In genomic region chr3:183907176-183907575, GRCh38 we compare ENCODE assay signal across 20 cellular contexts. TPM values are rescaled to one million over a fixed set of nuclear protein-coding genes. Genes with fewer than 3 reads are reported as not detected.
DNase-seq lines count a peak whose midpoint lies in the region; TF ChIP-seq lines count a peak whose summit lies in the region.
"Had no signal": no experiment of that assay in that cellular context is flagged by ENCODE, and none has a peak within 500 bp of the region (broad histone marks: within the 10 kb centered on the region; RNA-seq: fewer than 3 reads in every experiment).

No MANE protein-coding gene starts in this region.

- H3K27ac ChIP-seq in H9 (ENCODE audit: insufficient read length, low read depth, low read length) (no peak overlapping the region), endodermal cell (ENCODE audit: low read depth, low read length) (no peak overlapping the region), osteoblast (ENCODE audit: low read depth, low read length) (no peak overlapping the region)
- H3K27ac ChIP-seq: 22Rv1, BLaER1 had no signal

- H3K9me3 ChIP-seq in H9 (ENCODE audit: control insufficient read depth, low read depth, low read length), result no peaks in the 10 kb centered on the region
- no peaks in the 10 kb centered on the region for H3K9me3 ChIP-seq in endodermal cell (ENCODE audit: control insufficient read depth, low read length)
- no peaks in the 10 kb centered on the region for H3K9me3 ChIP-seq in osteoblast (ENCODE audit: low read depth, low read length)
- H3K9me3 ChIP-seq: BLaER1 had no signal

- H3K4me3 ChIP-seq in endodermal cell (ENCODE audit: low read length) (no peak overlapping the region), osteoblast (ENCODE audit: insufficient read depth, low read length) (no peak overlapping the region)
- H3K4me3 ChIP-seq: BLaER1, GM12878 had no signal

- peaks cover 2% of the 10 kb centered on the region for H3K27me3 Mint-ChIP-seq in activated CD4-positive, alpha-beta T cell treated with anti-CD3 and anti-CD28 coated beads, Interleukin-2, amount 10 ng/mL, durations not matched to agents 24 days and 14 days
- no peaks in the 10 kb centered on the region; the same call in 1 of the 2 replicates for H3K27me3 Mint-ChIP-seq in H9 (ENCODE audit: low read depth)
- peaks cover 65% of the 10 kb centered on the region for H3K27me3 Mint-ChIP-seq in endodermal cell (ENCODE audit: insufficient read depth)
- H3K27me3 Mint-ChIP-seq: CD4-positive, alpha-beta T cell had no signal

- H3K18ac ChIP-seq in H9 (ENCODE audit: insufficient read length, low read depth, low read length), result no peak overlapping the region

- no peak overlapping the region for H3T11ph ChIP-seq in H9 (ENCODE audit: low read length)

- H2BK5ac ChIP-seq in H9 (ENCODE audit: insufficient read length, low read length), result no peak overlapping the region

- no peak overlapping the region for H3K4me3 Mint-ChIP-seq in activated CD4-positive, alpha-beta T cell treated with anti-CD3 and anti-CD28 coated beads, Interleukin-2, amount 10 ng/mL, durations not matched to agents 24 days and 14 days
- H3K4me3 Mint-ChIP-seq in H9 (no peak overlapping the region; a peak in 1 of 5 replicates), endodermal cell (no peak overlapping the region)
- H3K4me3 Mint-ChIP-seq: B cell; CD14-positive monocyte; CD4-positive, alpha-beta T cell; CD8-positive, alpha-beta memory T cell had no signal

- no peak overlapping the region for H2BK15ac ChIP-seq in H9 (ENCODE audit: low read depth, low read length)

- H3K4ac ChIP-seq in H9 (ENCODE audit: low read depth, low read length), result no peak overlapping the region

- H3K27me3 ChIP-seq in H9 (ENCODE audit: insufficient read depth, low read length), result no peaks in the 10 kb centered on the region
- H3K27me3 ChIP-seq in endodermal cell (ENCODE audit: control insufficient read depth, insufficient read depth, low read length, poor library complexity, severe bottlenecking), result peaks cover 52% of the 10 kb centered on the region
- peaks cover 5% of the 10 kb centered on the region for H3K27me3 ChIP-seq in osteoblast (ENCODE audit: insufficient read depth, low read length)
- H3K27me3 ChIP-seq: BLaER1 had no signal

- no CpG with 5 or more reads among the region's 6 CpGs for whole genome bisulfite sequencing in H9 (ENCODE audit: extremely low coverage, insufficient read length, low lambda C conversion rate)
- WGBS in endodermal cell (ENCODE audit: insufficient coverage in 1 of 2, insufficient read length in 1 of 2), 2 experiments, result 74 to 100% methylated on average over 1 to 6 of the region's 6 CpGs

- peak overlapping the region; percentile 5 for H3K27ac Mint-ChIP-seq in activated CD4-positive, alpha-beta T cell treated with anti-CD3 and anti-CD28 coated beads, Interleukin-2, amount 10 ng/mL, durations not matched to agents 24 days and 14 days
- peak overlapping the region in 2 of 3 experiments; percentile 36 to 38; a peak in 5 of 7 replicates for H3K27ac Mint-ChIP-seq in H9
- no peak overlapping the region for H3K27ac Mint-ChIP-seq in endodermal cell
- H3K27ac Mint-ChIP-seq: B cell; CD14-positive monocyte; CD4-positive, alpha-beta T cell; CD8-positive, alpha-beta memory T cell had no signal

- in situ Hi-C loops in GM13976 (cut with MboI; ENCODE audit: low sequenced_read_pairs, unreplicated experiment), result loop anchor here (10.0 kb wide), 1 partner anchor 108 kb away; the partner anchor contains the start of gene ABCC5

- no peak for TF ChIP-seq CTCF in H9 (conservative IDR thresholded peaks at IDR 0.05)
- TF ChIP-seq CTCF in endodermal cell (conservative IDR thresholded peaks at IDR 0.05), result no peak
- TF ChIP-seq CTCF in osteoblast (IDR thresholded peaks at IDR 0.05; ENCODE audit: extremely low read depth, low read depth, low read length), result no peak
- TF ChIP-seq CTCF in GM13976 (IDR thresholded peaks at IDR 0.05; ENCODE audit: borderline replicate concordance, control extremely low read depth, extremely low read depth, insufficient read depth, missing control alignments), result no peak

- H3K79me2 ChIP-seq in H9 (ENCODE audit: insufficient read depth, low read length) (no peaks in the 10 kb centered on the region), osteoblast (ENCODE audit: insufficient read depth, low read length) (no peaks in the 10 kb centered on the region)

- no peak overlapping the region for H2AFZ ChIP-seq in H9 (ENCODE audit: low read length)
- H2AFZ ChIP-seq in osteoblast (ENCODE audit: low read length), result no peak overlapping the region

- H2AK5ac ChIP-seq in H9 (ENCODE audit: insufficient read length, low read length), result no peak overlapping the region

- no peak overlapping the region for H2BK120ac ChIP-seq in H9 (ENCODE audit: low read depth, low read length, poor library complexity, severe bottlenecking)

- H3K36me3 Mint-ChIP-seq in activated CD4-positive, alpha-beta T cell treated with anti-CD3 and anti-CD28 coated beads, Interleukin-2, amount 10 ng/mL, durations not matched to agents 24 days and 14 days (ENCODE audit: low read depth), result no peaks in the 10 kb centered on the region
- no peaks in the 10 kb centered on the region; a peak in 1 of 7 replicates for H3K36me3 Mint-ChIP-seq in H9 (ENCODE audit: insufficient read depth in 1 of 3, low read depth in 3 of 3)
- no peaks in the 10 kb centered on the region for H3K36me3 Mint-ChIP-seq in endodermal cell (ENCODE audit: low read depth)
- H3K36me3 Mint-ChIP-seq: CD14-positive monocyte; CD8-positive, alpha-beta memory T cell had no signal

- H3K23me2 ChIP-seq in H9 (ENCODE audit: insufficient read length, low read depth, low read length, poor library complexity, severe bottlenecking), result no peaks in the 10 kb centered on the region

- no peaks in the 10 kb centered on the region for H3K9me3 Mint-ChIP-seq in activated CD4-positive, alpha-beta T cell treated with anti-CD3 and anti-CD28 coated beads, Interleukin-2, amount 10 ng/mL, durations not matched to agents 24 days and 14 days
- H3K9me3 Mint-ChIP-seq in H9 (no peaks in the 10 kb centered on the region), endodermal cell (no peaks in the 10 kb centered on the region)
- H3K9me3 Mint-ChIP-seq: CD14-positive monocyte; CD4-positive, alpha-beta T cell; CD8-positive, alpha-beta memory T cell had no signal

- H4K5ac ChIP-seq in H9 (ENCODE audit: insufficient read length, low read depth, low read length), result no peak overlapping the region

- H2BK20ac ChIP-seq in H9 (ENCODE audit: low read depth, low read length, poor library complexity, severe bottlenecking), result no peak overlapping the region

- H3K9ac ChIP-seq in H9 (ENCODE audit: extremely low read depth, insufficient read length, low read length), result no peak overlapping the region
- H3K9ac ChIP-seq in endodermal cell (ENCODE audit: extremely low read depth, low read length, poor library complexity, severe bottlenecking), result no peak overlapping the region
- H3K9ac ChIP-seq: BLaER1 had no signal

- H3K36me3 ChIP-seq in endodermal cell (ENCODE audit: control insufficient read depth, insufficient read depth, low read length) (no peaks in the 10 kb centered on the region), osteoblast (ENCODE audit: insufficient read depth, low read length) (no peaks in the 10 kb centered on the region)
- H3K36me3 ChIP-seq: BLaER1 had no signal

- H3K4me2 ChIP-seq in H9 (ENCODE audit: insufficient read depth, insufficient read length, low read length) (no peak overlapping the region), osteoblast (ENCODE audit: insufficient read depth, low read length) (no peak overlapping the region)
- H3K4me2 ChIP-seq: BLaER1 had no signal

- H4K91ac ChIP-seq in H9 (ENCODE audit: insufficient read length, low read depth, low read length), result no peak overlapping the region

- no peak for DNase-seq in activated CD4-positive, alpha-beta T cell treated with anti-CD3 and anti-CD28 coated beads, Interleukin-2, amount 10 ng/mL, durations not matched to agents 24 days and 14 days
- no peak for DNase-seq in activated CD4-positive, alpha-beta T cell treated with anti-CD3 and anti-CD28 coated beads for 48 hours
- DNase-seq in H9 (peak; percentile 40), endodermal cell (peak; percentile 73), osteoblast (ENCODE audit: insufficient read length, low spot score, missing footprints) (peak; percentile 42), SW480 (ENCODE audit: low spot score) (no peak), GM13976 (ENCODE audit: low spot score) (no peak)
- DNase-seq in stimulated activated CD4-positive, alpha-beta T cell treated with anti-CD3 and anti-CD28 coated beads, Interleukin-2, amount 100 ng/mL, for 24 hours, result no peak
- DNase-seq: CD4-positive, alpha-beta T cell; CD8-positive, alpha-beta memory T cell; DMS 273 treated with DMSO at 0.1 percent for 48 hours; DMS79; EL; GDM1; HCEC 1CT had no signal

- intact Hi-C loops in activated CD4-positive, alpha-beta T cell treated with anti-CD3 and anti-CD28 coated beads, Interleukin-2, amount 10 ng/mL, durations not matched to agents 24 days and 14 days (cut with micrococcal nuclease), result no loop called here

- H3K14ac ChIP-seq in H9 (ENCODE audit: insufficient read depth, low read length), result no peak overlapping the region

- no peaks in the 10 kb centered on the region for H3K4me1 Mint-ChIP-seq in activated CD4-positive, alpha-beta T cell treated with anti-CD3 and anti-CD28 coated beads, Interleukin-2, amount 10 ng/mL, durations not matched to agents 24 days and 14 days
- H3K4me1 Mint-ChIP-seq in H9, result peaks cover 4 to 15% of the 10 kb centered on the region in 2 experiments
- peaks cover 3% of the 10 kb centered on the region for H3K4me1 Mint-ChIP-seq in endodermal cell
- H3K4me1 Mint-ChIP-seq: B cell; CD14-positive monocyte; CD8-positive, alpha-beta memory T cell had no signal

- H3K23ac ChIP-seq in H9 (ENCODE audit: insufficient read length, low read depth, low read length), result no peak overlapping the region

- no peak overlapping the region for H4K8ac ChIP-seq in H9 (replicated peaks; ENCODE audit: insufficient read length, low read depth, low read length)

- H3K4me1 ChIP-seq in H9 (ENCODE audit: insufficient read depth, low read length), result peaks cover 3% of the 10 kb centered on the region; the same call in 1 of the 2 replicates
- H3K4me1 ChIP-seq in endodermal cell (ENCODE audit: control insufficient read depth, insufficient read depth, low read length), result no peaks in the 10 kb centered on the region
- no peaks in the 10 kb centered on the region for H3K4me1 ChIP-seq in osteoblast (ENCODE audit: insufficient read depth, low read length)
- H3K4me1 ChIP-seq: BLaER1 had no signal

- H3K56ac ChIP-seq in H9 (ENCODE audit: insufficient read length, low read depth, low read length), result no peak overlapping the region

- H2BK12ac ChIP-seq in H9 (ENCODE audit: insufficient read length, low read depth, low read length), result no peak overlapping the region

- H4K20me1 ChIP-seq in H9 (ENCODE audit: control insufficient read depth, insufficient read depth, insufficient read length) (no peaks in the 10 kb centered on the region), osteoblast (ENCODE audit: insufficient read depth, low read length) (no peaks in the 10 kb centered on the region)
- H4K20me1 ChIP-seq: BLaER1 had no signal

- no peaks in the 10 kb centered on the region for H3K79me1 ChIP-seq in H9 (ENCODE audit: insufficient read depth, low read depth, low read length, poor library complexity, severe bottlenecking)

RNA-seq across cellular contexts. Expression of gene PARL, which starts 22.5 kb away (rescaled TPM):
- 89.5 and 91.4 TPM in 2 replicates for total RNA-seq in activated CD4-positive, alpha-beta T cell treated with anti-CD3 and anti-CD28 coated beads, Interleukin-2, amount 10 ng/mL, durations not matched to agents 24 days and 14 days
- 94.5 and 95.5 TPM in 2 replicates for total RNA-seq in H9 (2021)
- 10 to 100 TPM; 77.3 to 83.0 TPM for total RNA-seq in endodermal cell
- 48.3 TPM for polyA plus RNA-seq in endodermal cell (2013, experiment 1 of 2)
- polyA plus RNA-seq in endodermal cell (2013, experiment 2 of 2), result 49.7 TPM
- total RNA-seq in osteoblast, result 26.8 and 34.0 TPM in 2 replicates

Comparison
In these comparisons a context has a peak if more than half of its experiments do, and no peak if none do; other contexts are left out.
1. DNase-seq: peak in H9 (single experiment), endodermal cell (single experiment) and osteoblast (single experiment); none in activated CD4-positive, alpha-beta T cell treated with anti-CD3 and anti-CD28 coated beads, Interleukin-2, amount 10 ng/mL, durations not matched to agents 24 days and 14 days (single experiment), activated CD4-positive, alpha-beta T cell treated with anti-CD3 and anti-CD28 coated beads for 48 hours (single experiment), SW480 (single experiment), GM13976 (single experiment) and stimulated activated CD4-positive, alpha-beta T cell treated with anti-CD3 and anti-CD28 coated beads, Interleukin-2, amount 100 ng/mL, for 24 hours (0 of 2).